In the genomic region with DNA sequence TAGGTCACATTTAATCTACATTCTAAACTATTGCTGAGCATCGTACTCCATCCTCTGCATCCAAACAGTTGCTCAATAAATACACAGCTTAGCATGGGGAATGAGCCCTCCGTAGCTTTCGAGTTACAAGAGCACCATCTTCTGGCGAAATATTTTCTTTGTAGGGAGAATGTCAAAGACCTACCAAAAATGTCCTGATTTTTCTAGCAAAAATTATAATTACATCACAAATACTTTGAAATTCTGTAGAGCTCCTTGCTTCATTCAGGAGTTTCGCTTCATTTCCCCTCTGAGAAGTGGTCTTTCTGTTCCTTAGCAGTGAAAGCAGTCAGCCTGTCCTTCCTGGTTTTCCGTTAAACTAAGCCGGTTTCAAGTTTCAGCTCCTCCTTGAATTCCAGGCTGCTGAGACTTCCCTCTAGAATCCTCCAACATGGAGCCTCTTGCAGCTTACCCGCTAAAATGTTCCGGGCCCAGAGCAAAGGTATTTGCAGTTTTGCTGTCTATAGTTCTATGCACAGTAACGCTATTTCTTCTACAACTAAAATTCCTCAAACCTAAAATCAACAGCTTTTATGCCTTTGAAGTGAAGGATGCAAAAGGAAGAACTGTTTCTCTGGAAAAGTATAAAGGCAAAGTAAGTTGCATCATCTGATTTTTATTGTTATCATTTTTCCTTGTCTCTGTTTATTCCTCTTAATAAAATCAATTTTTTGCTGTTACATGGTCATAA, we compare ENCODE assay signal across 8 cellular contexts. TPM values are rescaled to one million over a fixed set of nuclear protein-coding genes. Genes with fewer than 3 reads are reported as not detected.
DNase-seq lines count a peak whose midpoint lies in the region; ATAC-seq, FAIRE-seq and TF ChIP-seq lines count a peak whose summit lies in the region.

A gene with protein sequence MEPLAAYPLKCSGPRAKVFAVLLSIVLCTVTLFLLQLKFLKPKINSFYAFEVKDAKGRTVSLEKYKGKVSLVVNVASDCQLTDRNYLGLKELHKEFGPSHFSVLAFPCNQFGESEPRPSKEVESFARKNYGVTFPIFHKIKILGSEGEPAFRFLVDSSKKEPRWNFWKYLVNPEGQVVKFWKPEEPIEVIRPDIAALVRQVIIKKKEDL (plus strand): TSS at position 409 of the 730 bp plus-strand sequence. CDS start 22 bp downstream, at position 431.

- peak; percentile 55 for TF ChIP-seq CTCF in OCI-LY1 (IDR thresholded peaks at IDR 0.05; ENCODE audit: low read length)
- peak; percentile 31 for TF ChIP-seq CTCF in liver (IDR thresholded peaks at IDR 0.05; ENCODE audit: low read depth, low read length, missing input control)
- TF ChIP-seq CTCF in subcutaneous adipose tissue (IDR thresholded peaks at IDR 0.05; ENCODE audit: low read depth), result no peak

- H3K27me3 ChIP-seq in OCI-LY1 (ENCODE audit: insufficient read depth, low read length) (peaks cover 8% of the 10 kb centered on the region; the same call in 1 of the 2 replicates), liver (ENCODE audit: control insufficient read depth in 4 of 4, insufficient read depth in 4 of 4, low read length in 3 of 4) (no peaks in the 10 kb centered on the region)

- H3K4me3 ChIP-seq in OCI-LY1 (ENCODE audit: low read depth, low read length, poor library complexity, severe bottlenecking) (no peak within 1 kb of the TSS), liver (ENCODE audit: low read depth in 1 of 3, low read length in 3 of 3) (peak within 1 kb of the TSS in 2 of 3 donors; percentile 13 to 39)

- peak within 1 kb of the TSS; percentile 17 for H3K4me3 Mint-ChIP-seq in dendritic cell treated with granulocyte-macrophage colony-stimulating factor and Interleukin-4, amounts not matched to agents 40 ng/mL and 50 ng/mL, for 4 days

- no peaks in the 10 kb centered on the region for H3K9me3 Mint-ChIP-seq in dendritic cell treated with granulocyte-macrophage colony-stimulating factor and Interleukin-4, amounts not matched to agents 40 ng/mL and 50 ng/mL, for 4 days

- H3K79me2 ChIP-seq in OCI-LY1 (ENCODE audit: insufficient read depth, low read length), result no peaks in the 10 kb centered on the region

- H3K27ac ChIP-seq in OCI-LY1 (ENCODE audit: low read depth, low read length, poor library complexity, severe bottlenecking) (no peak within 1 kb of the TSS), liver (ENCODE audit: low read depth in 1 of 2, low read length in 2 of 2) (no peak within 1 kb of the TSS)

- H3K9me2 ChIP-seq in OCI-LY1 (ENCODE audit: low read depth, low read length), result no peaks in the 10 kb centered on the region

- H3K36me3 ChIP-seq in OCI-LY1 (ENCODE audit: insufficient read depth, low read length) (no peaks in the 10 kb centered on the region), liver (ENCODE audit: control insufficient read depth in 4 of 4, insufficient read depth in 3 of 4, low read depth in 1 of 4, low read length in 3 of 4) (no peaks in the 10 kb centered on the region)

- H3F3A ChIP-seq in OCI-LY1 (ENCODE audit: insufficient read depth, low read length), result no peaks in the 10 kb centered on the region

- no peaks in the 10 kb centered on the region for H3K9me3 ChIP-seq in OCI-LY1 (ENCODE audit: low read length)
- no peaks in the 10 kb centered on the region for H3K9me3 ChIP-seq in liver (ENCODE audit: control insufficient read depth in 4 of 4, low read length in 3 of 4)

- peak; percentile 94 for FAIRE-seq in H54 (lab: Jason Lieb, UNC)

- ATAC-seq in GM19324 (IDR thresholded peaks at IDR 0.05; ENCODE audit: low FRiP score, unreplicated experiment), result no peak
- no peak for ATAC-seq in GM19035 (IDR thresholded peaks at IDR 0.05; ENCODE audit: unreplicated experiment)

- no peak within 1 kb of the TSS for H3K27ac Mint-ChIP-seq in dendritic cell treated with granulocyte-macrophage colony-stimulating factor and Interleukin-4, amounts not matched to agents 40 ng/mL and 50 ng/mL, for 4 days

- no peak within 1 kb of the TSS for H3K9ac ChIP-seq in OCI-LY1 (ENCODE audit: low read length)
- peak within 1 kb of the TSS in 1 of 2 donors; percentile 38 for H3K9ac ChIP-seq in liver (ENCODE audit: low read depth in 1 of 2, low read length in 2 of 2)

- TF ChIP-seq RAD21 in liver (IDR thresholded peaks at IDR 0.05), result peak; percentile 84

- H3K4me1 ChIP-seq in OCI-LY1 (ENCODE audit: insufficient read depth, low read length, severe bottlenecking), result no peaks in the 10 kb centered on the region
- H3K4me1 ChIP-seq in liver (ENCODE audit: control insufficient read depth in 4 of 4, insufficient read depth in 4 of 4, low read length in 3 of 4), result peaks cover 0 to 4% (median 0%) of the 10 kb centered on the region in 4 donors

- WGBS in liver, result 9% methylated on average over 10 of the region's 10 CpGs

- peaks cover 11% of the 10 kb centered on the region for H3K4me1 Mint-ChIP-seq in dendritic cell treated with granulocyte-macrophage colony-stimulating factor and Interleukin-4, amounts not matched to agents 40 ng/mL and 50 ng/mL, for 4 days (ENCODE audit: low read depth)

- TF ChIP-seq POLR2A in H54 (IDR thresholded peaks at IDR 0.05; ENCODE audit: low read depth, low read length), result peak; percentile 56; the same call in 1 of the 2 replicates

- no peaks in the 10 kb centered on the region for H3K36me3 Mint-ChIP-seq in dendritic cell treated with granulocyte-macrophage colony-stimulating factor and Interleukin-4, amounts not matched to agents 40 ng/mL and 50 ng/mL, for 4 days (ENCODE audit: low read depth)

- no peak within 1 kb of the TSS for H2AFZ ChIP-seq in OCI-LY1 (ENCODE audit: low read length)

- peaks cover 22% of the 10 kb centered on the region for H3K27me3 Mint-ChIP-seq in dendritic cell treated with granulocyte-macrophage colony-stimulating factor and Interleukin-4, amounts not matched to agents 40 ng/mL and 50 ng/mL, for 4 days

- H3K4me2 ChIP-seq in OCI-LY1 (ENCODE audit: low read length), result no peak within 1 kb of the TSS

- intact Hi-C loops in dendritic cell treated with granulocyte-macrophage colony-stimulating factor and Interleukin-4, amounts not matched to agents 40 ng/mL and 50 ng/mL, for 4 days (cut with micrococcal nuclease), result no loop called here

- DNase-seq in Ammon's horn (ENCODE audit: low spot score) (peak; percentile 35), H54 (ENCODE audit: insufficient read length, low spot score) (no peak)

- H4K20me1 ChIP-seq in OCI-LY1 (ENCODE audit: insufficient read depth, low read length), result no peaks in the 10 kb centered on the region

TF ChIP-seq in liver, 16 proteins besides CTCF, POLR2A, EP300 and RAD21:
- peak; percentile 12 for TF ChIP-seq FOXA2 (IDR thresholded peaks at IDR 0.05)
- TF ChIP-seq FOXA1 (IDR thresholded peaks at IDR 0.05), result no peak
- no peak for TF ChIP-seq HNF4A (conservative IDR thresholded peaks at IDR 0.05)
- TF ChIP-seq HNF4G (IDR thresholded peaks at IDR 0.05), result no peak
- TF ChIP-seq, protein P1, sequence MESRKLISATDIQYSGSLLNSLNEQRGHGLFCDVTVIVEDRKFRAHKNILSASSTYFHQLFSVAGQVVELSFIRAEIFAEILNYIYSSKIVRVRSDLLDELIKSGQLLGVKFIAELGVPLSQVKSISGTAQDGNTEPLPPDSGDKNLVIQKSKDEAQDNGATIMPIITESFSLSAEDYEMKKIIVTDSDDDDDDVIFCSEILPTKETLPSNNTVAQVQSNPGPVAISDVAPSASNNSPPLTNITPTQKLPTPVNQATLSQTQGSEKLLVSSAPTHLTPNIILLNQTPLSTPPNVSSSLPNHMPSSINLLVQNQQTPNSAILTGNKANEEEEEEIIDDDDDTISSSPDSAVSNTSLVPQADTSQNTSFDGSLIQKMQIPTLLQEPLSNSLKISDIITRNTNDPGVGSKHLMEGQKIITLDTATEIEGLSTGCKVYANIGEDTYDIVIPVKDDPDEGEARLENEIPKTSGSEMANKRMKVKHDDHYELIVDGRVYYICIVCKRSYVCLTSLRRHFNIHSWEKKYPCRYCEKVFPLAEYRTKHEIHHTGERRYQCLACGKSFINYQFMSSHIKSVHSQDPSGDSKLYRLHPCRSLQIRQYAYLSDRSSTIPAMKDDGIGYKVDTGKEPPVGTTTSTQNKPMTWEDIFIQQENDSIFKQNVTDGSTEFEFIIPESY (IDR thresholded peaks at IDR 0.05), result no peak
- TF ChIP-seq, protein P2, sequence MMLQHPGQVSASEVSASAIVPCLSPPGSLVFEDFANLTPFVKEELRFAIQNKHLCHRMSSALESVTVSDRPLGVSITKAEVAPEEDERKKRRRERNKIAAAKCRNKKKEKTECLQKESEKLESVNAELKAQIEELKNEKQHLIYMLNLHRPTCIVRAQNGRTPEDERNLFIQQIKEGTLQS (IDR thresholded peaks at IDR 0.05), result no peak
- TF ChIP-seq GABPA (IDR thresholded peaks at IDR 0.05 in 1 of 2, conservative IDR thresholded peaks at IDR 0.05 in 1 of 2), result no peak

RNA-seq across cellular contexts. Expression of the gene that starts here (rescaled TPM):
- total RNA-seq in liver (1 to 10 TPM; 1.0 TPM), subcutaneous adipose tissue (10 to 100 TPM in 3 of 4 donors, 1 to 10 TPM in 1; 5.7 to 19.7 (median 14.9) TPM)
- 1 to 10 TPM in 1 of 2 donors, under 1 TPM in 1; 0.68 to 1.2 TPM for polyA plus RNA-seq in liver
